Comparison of ENCODE assay signal across 8 cellular contexts in the genomic region with DNA sequence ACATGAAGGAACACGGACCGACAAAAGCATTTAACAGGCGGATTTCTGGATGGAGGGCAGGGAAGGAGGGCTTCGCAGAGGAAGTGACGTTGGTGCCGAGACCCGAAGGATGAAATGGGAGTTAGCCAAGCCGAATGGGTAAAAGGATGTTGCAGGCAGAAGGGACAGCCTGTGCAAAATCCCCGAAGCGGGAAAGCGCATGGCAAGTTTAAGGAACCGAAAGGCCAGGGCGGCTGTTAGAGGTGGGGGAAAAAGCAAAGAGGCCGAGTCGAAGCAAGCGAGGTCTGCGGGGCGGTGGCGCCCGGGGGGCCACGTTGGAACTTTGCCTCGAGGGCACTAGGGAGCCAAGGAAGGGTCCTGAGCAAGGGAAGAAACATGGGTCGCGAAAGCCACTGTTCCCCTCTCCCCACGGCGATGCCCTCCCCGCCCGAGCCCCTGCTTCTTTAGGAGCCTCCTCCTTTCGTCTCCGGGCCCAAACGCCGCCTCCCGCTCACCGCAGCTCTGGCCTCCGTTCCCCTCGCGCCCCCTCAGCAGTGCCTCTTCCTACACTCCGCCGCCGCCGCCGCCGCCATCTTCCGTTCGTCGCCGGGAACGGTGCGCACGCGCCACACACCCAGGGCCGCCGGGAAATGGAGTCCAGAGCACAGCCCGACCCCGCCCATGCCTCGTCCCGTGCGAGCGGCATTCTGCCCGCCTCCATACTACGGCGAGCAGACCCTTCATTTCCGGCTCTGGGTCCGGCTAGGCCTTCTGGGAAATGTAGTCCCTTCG. TPM values are rescaled to one million over a fixed set of nuclear protein-coding genes. Genes with fewer than 3 reads are reported as not detected.
A peak's percentile ranks its signal among the peaks of the same experiment; 100 is the strongest.
DNase-seq lines count a peak whose midpoint lies in the region; ATAC-seq and TF ChIP-seq lines count a peak whose summit lies in the region.

SYMPK (minus strand) TSS at position 584 of the 771 bp plus-strand sequence. CDS start 8,652 bp downstream, outside the sequence.

- ATAC-seq in GM19324 (IDR thresholded peaks at IDR 0.05; ENCODE audit: low FRiP score, unreplicated experiment) (peak; percentile 91), HG03469 (IDR thresholded peaks at IDR 0.05; ENCODE audit: unreplicated experiment) (peak; percentile 64), left colon (peak; percentile 81)

- CTCF ChIA-PET in BJ (lab: Yijun Ruan, JAX): interaction anchor here (1.0 to 5.2 kb wide), 7 partner anchors 13 to 154 kb away, joined by 3 to 49 read pairs (median 6); partner anchors contain the start of gene IRF2BP1
- CTCF ChIA-PET in activated CD4-positive, alpha-beta T cell treated with anti-CD3 and anti-CD28 coated beads, Interleukin-2, amount 10 ng/mL, durations not matched to agents 7 days and 5 days (lab: Charles Lee): interaction anchor here (0.8 to 6.7 kb wide), 13 partner anchors 7 to 195 kb away, joined by 3 to 58 read pairs (median 4); partner anchors contain the start of genes GIPR, IRF2BP1 and MYPOP

- H3K36me3 ChIP-seq in BJ (ENCODE audit: control insufficient read depth, insufficient read depth, low read length): peaks cover 2% of the 10 kb centered on the region; the same call in 1 of the 2 replicates

- DNase-seq in BJ (ENCODE audit: low read depth) (peak; percentile 91), NCI-H69 (lab: John Stamatoyannopoulos, UW) (peak; percentile 99), coronary artery (ENCODE audit: low spot score) (peak; percentile 98), left colon (peak; percentile 99)
- DNase-seq in activated CD4-positive, alpha-beta T cell treated with anti-CD3 and anti-CD28 coated beads, Interleukin-2, amount 10 ng/mL, durations not matched to agents 7 days and 5 days: peak; percentile 99
- peak; percentile 99 for DNase-seq in stimulated activated CD4-positive, alpha-beta T cell treated with anti-CD3 and anti-CD28 coated beads, Interleukin-1b, Interleukin-23, amount 100 ng/mL, for 48 hours

- peak within 1 kb of the TSS; percentile 95 for H3K27ac Mint-ChIP-seq in activated CD4-positive, alpha-beta T cell treated with anti-CD3 and anti-CD28 coated beads, Interleukin-2, amount 10 ng/mL, durations not matched to agents 7 days and 5 days

- no peaks in the 10 kb centered on the region for H3K9me3 Mint-ChIP-seq in activated CD4-positive, alpha-beta T cell treated with anti-CD3 and anti-CD28 coated beads, Interleukin-2, amount 10 ng/mL, durations not matched to agents 7 days and 5 days

- peaks cover 34% of the 10 kb centered on the region for H3K4me1 Mint-ChIP-seq in activated CD4-positive, alpha-beta T cell treated with anti-CD3 and anti-CD28 coated beads, Interleukin-2, amount 10 ng/mL, durations not matched to agents 7 days and 5 days

- H3K4me3 ChIP-seq in BJ (ENCODE audit: low read depth, low read length) (peak within 1 kb of the TSS; percentile 78), coronary artery (peak within 1 kb of the TSS; percentile 92)

- intact Hi-C loops in left colon (cut with DNase I, micrococcal nuclease): no loop called here

- H3K27ac ChIP-seq in coronary artery: peak within 1 kb of the TSS; percentile 84 to 94

- H3K36me3 Mint-ChIP-seq in activated CD4-positive, alpha-beta T cell treated with anti-CD3 and anti-CD28 coated beads, Interleukin-2, amount 10 ng/mL, durations not matched to agents 7 days and 5 days (ENCODE audit: low read depth): peaks cover 14% of the 10 kb centered on the region

- TF ChIP-seq CTCF in BJ (IDR thresholded peaks at IDR 0.05; ENCODE audit: insufficient read depth, low read depth, low read length) (no peak), coronary artery (IDR thresholded peaks at IDR 0.05) (no peak)

- H3K4me3 Mint-ChIP-seq in activated CD4-positive, alpha-beta T cell treated with anti-CD3 and anti-CD28 coated beads, Interleukin-2, amount 10 ng/mL, durations not matched to agents 7 days and 5 days: peak within 1 kb of the TSS; percentile 93

- H3K27me3 ChIP-seq in BJ (ENCODE audit: control insufficient read depth, insufficient read depth, low read length): peaks cover 24% of the 10 kb centered on the region

- peaks cover 29% of the 10 kb centered on the region for H3K27me3 Mint-ChIP-seq in activated CD4-positive, alpha-beta T cell treated with anti-CD3 and anti-CD28 coated beads, Interleukin-2, amount 10 ng/mL, durations not matched to agents 7 days and 5 days

- POLR2A ChIA-PET in BJ (lab: Charles Lee): interaction anchor here (0.9 kb wide), 1 partner anchor 24 kb away, joined by 3 read pairs; the partner anchor contains the start of gene IRF2BP1
- POLR2A ChIA-PET in activated CD4-positive, alpha-beta T cell treated with anti-CD3 and anti-CD28 coated beads, Interleukin-2, amount 10 ng/mL, durations not matched to agents 7 days and 5 days (lab: Charles Lee): interaction anchor here (0.6 kb wide), 3 partner anchors 23 to 926 kb away, joined by 3 to 7 read pairs (median 3); partner anchors contain the start of genes IRF2BP1 and SLC1A5

RNA-seq across cellular contexts. Expression of gene SYMPK, which starts in this region (rescaled TPM):
- 45.8 and 60.2 TPM in 2 replicates for polyA plus RNA-seq in BJ (2011; rRNA removed)
- 52.5 and 55.9 TPM in 2 replicates for polyA minus RNA-seq in BJ (2011; rRNA and poly(A)+ RNA removed)
- total RNA-seq in activated CD4-positive, alpha-beta T cell treated with anti-CD3 and anti-CD28 coated beads, Interleukin-2, amount 10 ng/mL, durations not matched to agents 7 days and 5 days: 10 to 100 TPM; 91.0 to 98.0 TPM
- total RNA-seq in left colon: 10 to 100 TPM; 53.8 to 62.7 TPM

Comparison
In these comparisons a context has a peak if more than half of its experiments do, and no peak if none do; other contexts are left out.
1. Peak in every context shown above with its lines: DNase-seq, ATAC-seq, H3K4me3 ChIP-seq and H3K27ac ChIP-seq.